In the genomic region with DNA sequence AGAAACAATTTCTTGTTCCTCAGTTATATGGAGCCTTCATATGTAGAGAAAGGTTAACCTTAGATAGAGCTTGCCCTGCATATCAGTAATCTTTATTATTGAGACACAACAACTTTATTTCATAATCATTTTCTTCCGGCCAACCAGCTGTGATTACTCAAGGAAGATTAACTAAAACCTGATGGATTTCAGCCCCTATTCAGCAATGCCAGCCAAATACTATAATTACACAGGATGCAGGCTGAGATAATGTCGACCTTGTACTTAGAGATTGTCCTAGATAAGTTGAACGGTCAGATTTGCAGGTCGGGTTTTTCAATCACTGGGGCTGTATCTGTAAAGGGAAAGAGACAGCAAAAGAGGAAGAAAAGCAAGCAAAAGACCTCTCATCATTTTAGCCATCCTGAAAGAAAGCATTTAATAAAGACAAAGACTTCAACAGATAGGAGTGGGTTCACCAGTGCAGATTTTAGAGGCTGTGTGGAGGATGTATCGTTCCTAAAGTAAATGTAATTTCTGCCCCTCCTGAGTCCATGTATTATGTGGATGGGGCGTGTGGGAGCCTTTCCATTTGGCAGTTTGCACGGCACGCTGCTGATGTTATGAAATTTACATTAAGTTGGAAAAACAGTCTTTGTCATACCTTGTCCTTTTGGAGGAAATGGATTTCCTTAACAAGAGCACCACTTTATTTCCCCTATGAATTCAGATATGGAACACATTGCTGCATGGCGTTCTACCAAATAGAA, we compare ENCODE assay signal across 1 cellular context.
TF ChIP-seq lines count a peak whose summit lies in the region.

No MANE protein-coding gene starts in this region.

TF ChIP-seq in GM23338, 12 proteins besides CTCF, POLR2A, EP300 and RAD21 (continued from another document):
- TF ChIP-seq, protein P1, sequence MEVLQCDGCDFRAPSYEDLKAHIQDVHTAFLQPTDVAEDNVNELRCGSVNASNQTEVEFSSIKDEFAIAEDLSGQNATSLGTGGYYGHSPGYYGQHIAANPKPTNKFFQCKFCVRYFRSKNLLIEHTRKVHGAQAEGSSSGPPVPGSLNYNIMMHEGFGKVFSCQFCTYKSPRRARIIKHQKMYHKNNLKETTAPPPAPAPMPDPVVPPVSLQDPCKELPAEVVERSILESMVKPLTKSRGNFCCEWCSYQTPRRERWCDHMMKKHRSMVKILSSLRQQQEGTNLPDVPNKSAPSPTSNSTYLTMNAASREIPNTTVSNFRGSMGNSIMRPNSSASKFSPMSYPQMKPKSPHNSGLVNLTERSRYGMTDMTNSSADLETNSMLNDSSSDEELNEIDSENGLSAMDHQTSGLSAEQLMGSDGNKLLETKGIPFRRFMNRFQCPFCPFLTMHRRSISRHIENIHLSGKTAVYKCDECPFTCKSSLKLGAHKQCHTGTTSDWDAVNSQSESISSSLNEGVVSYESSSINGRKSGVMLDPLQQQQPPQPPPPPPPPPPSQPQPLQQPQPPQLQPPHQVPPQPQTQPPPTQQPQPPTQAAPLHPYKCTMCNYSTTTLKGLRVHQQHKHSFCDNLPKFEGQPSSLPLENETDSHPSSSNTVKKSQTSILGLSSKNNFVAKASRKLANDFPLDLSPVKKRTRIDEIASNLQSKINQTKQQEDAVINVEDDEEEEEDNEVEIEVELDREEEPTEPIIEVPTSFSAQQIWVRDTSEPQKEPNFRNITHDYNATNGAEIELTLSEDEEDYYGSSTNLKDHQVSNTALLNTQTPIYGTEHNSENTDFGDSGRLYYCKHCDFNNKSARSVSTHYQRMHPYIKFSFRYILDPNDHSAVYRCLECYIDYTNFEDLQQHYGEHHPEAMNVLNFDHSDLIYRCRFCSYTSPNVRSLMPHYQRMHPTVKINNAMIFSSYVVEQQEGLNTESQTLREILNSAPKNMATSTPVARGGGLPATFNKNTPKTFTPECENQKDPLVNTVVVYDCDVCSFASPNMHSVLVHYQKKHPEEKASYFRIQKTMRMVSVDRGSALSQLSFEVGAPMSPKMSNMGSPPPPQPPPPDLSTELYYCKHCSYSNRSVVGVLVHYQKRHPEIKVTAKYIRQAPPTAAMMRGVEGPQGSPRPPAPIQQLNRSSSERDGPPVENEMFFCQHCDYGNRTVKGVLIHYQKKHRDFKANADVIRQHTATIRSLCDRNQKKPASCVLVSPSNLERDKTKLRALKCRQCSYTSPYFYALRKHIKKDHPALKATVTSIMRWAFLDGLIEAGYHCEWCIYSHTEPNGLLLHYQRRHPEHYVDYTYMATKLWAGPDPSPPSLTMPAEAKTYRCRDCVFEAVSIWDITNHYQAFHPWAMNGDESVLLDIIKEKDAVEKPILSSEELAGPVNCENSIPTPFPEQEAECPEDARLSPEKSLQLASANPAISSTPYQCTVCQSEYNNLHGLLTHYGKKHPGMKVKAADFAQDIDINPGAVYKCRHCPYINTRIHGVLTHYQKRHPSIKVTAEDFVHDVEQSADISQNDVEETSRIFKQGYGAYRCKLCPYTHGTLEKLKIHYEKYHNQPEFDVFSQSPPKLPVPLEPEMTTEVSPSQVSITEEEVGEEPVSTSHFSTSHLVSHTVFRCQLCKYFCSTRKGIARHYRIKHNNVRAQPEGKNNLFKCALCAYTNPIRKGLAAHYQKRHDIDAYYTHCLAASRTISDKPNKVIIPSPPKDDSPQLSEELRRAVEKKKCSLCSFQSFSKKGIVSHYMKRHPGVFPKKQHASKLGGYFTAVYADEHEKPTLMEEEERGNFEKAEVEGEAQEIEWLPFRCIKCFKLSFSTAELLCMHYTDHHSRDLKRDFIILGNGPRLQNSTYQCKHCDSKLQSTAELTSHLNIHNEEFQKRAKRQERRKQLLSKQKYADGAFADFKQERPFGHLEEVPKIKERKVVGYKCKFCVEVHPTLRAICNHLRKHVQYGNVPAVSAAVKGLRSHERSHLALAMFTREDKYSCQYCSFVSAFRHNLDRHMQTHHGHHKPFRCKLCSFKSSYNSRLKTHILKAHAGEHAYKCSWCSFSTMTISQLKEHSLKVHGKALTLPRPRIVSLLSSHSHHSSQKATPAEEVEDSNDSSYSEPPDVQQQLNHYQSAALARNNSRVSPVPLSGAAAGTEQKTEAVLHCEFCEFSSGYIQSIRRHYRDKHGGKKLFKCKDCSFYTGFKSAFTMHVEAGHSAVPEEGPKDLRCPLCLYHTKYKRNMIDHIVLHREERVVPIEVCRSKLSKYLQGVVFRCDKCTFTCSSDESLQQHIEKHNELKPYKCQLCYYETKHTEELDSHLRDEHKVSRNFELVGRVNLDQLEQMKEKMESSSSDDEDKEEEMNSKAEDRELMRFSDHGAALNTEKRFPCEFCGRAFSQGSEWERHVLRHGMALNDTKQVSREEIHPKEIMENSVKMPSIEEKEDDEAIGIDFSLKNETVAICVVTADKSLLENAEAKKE (CRISPR knock-in tag; IDR thresholded peaks at IDR 0.05), result no peak
- TF ChIP-seq POLR2AphosphoS5 (IDR thresholded peaks at IDR 0.05; ENCODE audit: low read depth) (no peak), CREB1 (CRISPR knock-in tag; IDR thresholded peaks at IDR 0.05; ENCODE audit: low read depth) (no peak), ZNF331 (CRISPR knock-in tag; IDR thresholded peaks at IDR 0.05; ENCODE audit: low read depth) (no peak), JUNB (IDR thresholded peaks at IDR 0.05; ENCODE audit: unreplicated experiment) (no peak), EZH2 (IDR thresholded peaks at IDR 0.05; ENCODE audit: low read depth, unreplicated experiment) (no peak)
- TF ChIP-seq, protein P2, sequence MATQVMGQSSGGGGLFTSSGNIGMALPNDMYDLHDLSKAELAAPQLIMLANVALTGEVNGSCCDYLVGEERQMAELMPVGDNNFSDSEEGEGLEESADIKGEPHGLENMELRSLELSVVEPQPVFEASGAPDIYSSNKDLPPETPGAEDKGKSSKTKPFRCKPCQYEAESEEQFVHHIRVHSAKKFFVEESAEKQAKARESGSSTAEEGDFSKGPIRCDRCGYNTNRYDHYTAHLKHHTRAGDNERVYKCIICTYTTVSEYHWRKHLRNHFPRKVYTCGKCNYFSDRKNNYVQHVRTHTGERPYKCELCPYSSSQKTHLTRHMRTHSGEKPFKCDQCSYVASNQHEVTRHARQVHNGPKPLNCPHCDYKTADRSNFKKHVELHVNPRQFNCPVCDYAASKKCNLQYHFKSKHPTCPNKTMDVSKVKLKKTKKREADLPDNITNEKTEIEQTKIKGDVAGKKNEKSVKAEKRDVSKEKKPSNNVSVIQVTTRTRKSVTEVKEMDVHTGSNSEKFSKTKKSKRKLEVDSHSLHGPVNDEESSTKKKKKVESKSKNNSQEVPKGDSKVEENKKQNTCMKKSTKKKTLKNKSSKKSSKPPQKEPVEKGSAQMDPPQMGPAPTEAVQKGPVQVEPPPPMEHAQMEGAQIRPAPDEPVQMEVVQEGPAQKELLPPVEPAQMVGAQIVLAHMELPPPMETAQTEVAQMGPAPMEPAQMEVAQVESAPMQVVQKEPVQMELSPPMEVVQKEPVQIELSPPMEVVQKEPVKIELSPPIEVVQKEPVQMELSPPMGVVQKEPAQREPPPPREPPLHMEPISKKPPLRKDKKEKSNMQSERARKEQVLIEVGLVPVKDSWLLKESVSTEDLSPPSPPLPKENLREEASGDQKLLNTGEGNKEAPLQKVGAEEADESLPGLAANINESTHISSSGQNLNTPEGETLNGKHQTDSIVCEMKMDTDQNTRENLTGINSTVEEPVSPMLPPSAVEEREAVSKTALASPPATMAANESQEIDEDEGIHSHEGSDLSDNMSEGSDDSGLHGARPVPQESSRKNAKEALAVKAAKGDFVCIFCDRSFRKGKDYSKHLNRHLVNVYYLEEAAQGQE (IDR thresholded peaks at IDR 0.05; ENCODE audit: unreplicated experiment), result no peak
